12 cellular contexts compared by ENCODE assay signal in the genomic region with DNA sequence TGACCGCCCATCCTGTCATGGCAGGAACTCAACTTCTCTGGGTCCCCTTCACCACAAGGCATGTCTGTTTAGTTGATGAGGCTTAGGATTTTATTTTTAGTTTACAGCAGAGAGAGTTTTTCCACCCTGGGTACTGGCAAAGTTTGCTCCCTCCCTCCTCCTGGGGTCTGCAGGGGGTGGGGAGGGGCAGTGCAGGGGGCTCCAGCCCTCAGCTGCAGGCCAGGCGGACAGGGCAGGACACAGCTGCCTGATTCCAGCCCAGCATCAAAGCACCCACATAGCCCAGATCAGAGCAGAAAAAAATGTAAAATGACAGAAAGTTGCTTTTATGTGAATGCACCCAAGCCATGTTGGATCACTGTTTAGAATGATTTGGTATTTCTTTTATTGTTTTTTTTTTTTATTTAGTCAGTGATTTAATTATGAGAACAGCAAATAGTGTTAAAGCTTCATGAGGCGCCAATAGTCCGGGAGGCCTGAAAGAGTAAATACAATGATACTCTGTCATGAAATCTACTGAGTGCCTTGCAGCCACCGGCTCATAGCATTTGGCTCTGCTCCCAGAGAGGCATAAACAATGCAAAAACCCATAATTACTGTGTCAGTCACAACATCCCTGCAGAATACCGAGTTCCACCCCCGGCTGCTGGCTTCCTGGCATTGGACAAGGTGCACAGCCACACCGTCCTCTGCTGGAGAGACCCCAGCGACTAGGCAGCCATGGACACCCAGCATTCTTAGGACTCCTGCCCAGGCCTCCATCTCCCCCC.
A peak's percentile ranks its signal among the peaks of the same experiment; 100 is the strongest.
DNase-seq lines count a peak whose midpoint lies in the region; ATAC-seq and TF ChIP-seq lines count a peak whose summit lies in the region.
"Had no signal": no experiment of that assay in that cellular context is flagged by ENCODE, and none has a peak within 500 bp of the region (broad histone marks: within the 10 kb centered on the region; RNA-seq: fewer than 3 reads in every experiment).

No MANE protein-coding gene starts in this region.

- no peak overlapping the region for H2BK5ac ChIP-seq in mesendoderm (ENCODE audit: low read length)

- H3K27me3 ChIP-seq in body of pancreas (no peaks in the 10 kb centered on the region), mesendoderm (ENCODE audit: insufficient read depth, low read length, poor library complexity) (no peaks in the 10 kb centered on the region)
- H3K27me3 ChIP-seq: spleen had no signal

- H3K4me3 ChIP-seq in AG10803 (ENCODE audit: low read length) (no peak overlapping the region), body of pancreas (no peak overlapping the region), mesendoderm (ENCODE audit: low read length) (no peak overlapping the region)
- H3K4me3 ChIP-seq: spleen had no signal

- no peak overlapping the region for H3K4me3 Mint-ChIP-seq in activated naive CD8-positive, alpha-beta T cell treated with anti-CD3 and anti-CD28 coated beads for 36 hours
- H3K4me3 Mint-ChIP-seq: activated T-helper 1 cell treated with anti-CD3 and anti-CD28 coated beads, Interleukin-12 subunit alpha, Interleukin-12 subunit beta, Interleukin-2, Interleukin-4 antibody, amounts not matched to agents 30 ng/mL and 10 ng/mL and 1 ng/mL, durations not matched to agents 14 hours and 24 hours and 36 hours had no signal

- TF ChIP-seq CTCF in AG10803 (conservative IDR thresholded peaks at IDR 0.05; ENCODE audit: low read length), result no peak
- TF ChIP-seq CTCF in body of pancreas (IDR thresholded peaks at IDR 0.05), result no peak

- H3K4me1 ChIP-seq in body of pancreas, result peaks cover 22% of the 10 kb centered on the region
- peaks cover 18% of the 10 kb centered on the region for H3K4me1 ChIP-seq in mesendoderm (ENCODE audit: control insufficient read depth, low read depth, low read length)
- H3K4me1 ChIP-seq: spleen had no signal

- no peak overlapping the region for H3K4ac ChIP-seq in mesendoderm (ENCODE audit: low read depth, low read length)

- 24% methylated on average over 9 of the region's 9 CpGs for WGBS in body of pancreas, 2 donors
- no CpG with 5 or more reads among the region's 9 CpGs for WGBS in mesendoderm (ENCODE audit: extremely low coverage, insufficient coverage, low lambda C conversion rate)

- no peaks in the 10 kb centered on the region for H3K36me3 ChIP-seq in body of pancreas (replicated peaks in 1 of 2; ENCODE audit: insufficient read depth in 1 of 2, low read depth in 2 of 2)
- H3K36me3 ChIP-seq in mesendoderm (ENCODE audit: control insufficient read depth, insufficient read depth, low read length), result no peaks in the 10 kb centered on the region
- H3K36me3 ChIP-seq: spleen had no signal

- H3K27ac ChIP-seq in body of pancreas (peak overlapping the region; percentile 37 to 73 (median 54)), mesendoderm (ENCODE audit: low read depth, low read length) (no peak overlapping the region)
- H3K27ac ChIP-seq: RWPE1, spleen had no signal

- H3K79me2 ChIP-seq in mesendoderm (ENCODE audit: control insufficient read depth, insufficient read depth, low read length), result no peaks in the 10 kb centered on the region

- no peak overlapping the region for H4K8ac ChIP-seq in mesendoderm (ENCODE audit: low read depth, low read length)

- H3K4me1 Mint-ChIP-seq in activated naive CD8-positive, alpha-beta T cell treated with anti-CD3 and anti-CD28 coated beads for 36 hours, result no peaks in the 10 kb centered on the region

- peak overlapping the region; percentile 65 for H3K18ac ChIP-seq in mesendoderm (ENCODE audit: low read length)

- intact Hi-C loops in body of pancreas (cut with DNase I), result no loop called here

- no peaks in the 10 kb centered on the region for H3K79me1 ChIP-seq in mesendoderm (ENCODE audit: low read length)

- H3K56ac ChIP-seq in mesendoderm (ENCODE audit: low read length), result no peak overlapping the region

- no peak overlapping the region for H3K23ac ChIP-seq in mesendoderm (ENCODE audit: low read length)

- ATAC-seq in body of pancreas (peak; percentile 75), HG03097 (IDR thresholded peaks at IDR 0.05; ENCODE audit: low FRiP score, unreplicated experiment) (no peak)

- no peaks in the 10 kb centered on the region for H3K36me3 Mint-ChIP-seq in activated naive CD8-positive, alpha-beta T cell treated with anti-CD3 and anti-CD28 coated beads for 36 hours

- TF ChIP-seq POLR2A in body of pancreas (IDR thresholded peaks at IDR 0.05), result no peak

- no peak overlapping the region for H3K4me2 ChIP-seq in mesendoderm (ENCODE audit: low read length)

- H2AK5ac ChIP-seq in mesendoderm (ENCODE audit: low read length), result no peak overlapping the region

- DNase-seq in AG10803 (ENCODE audit: low read depth), result peak; percentile 64
- DNase-seq in NCI-H1105 treated with DMSO at 0.1 percent for 48 hours (lab: John Stamatoyannopoulos, UW), result peak; percentile 98
- DNase-seq in body of pancreas, result peak; percentile 19 to 62 (median 62)
- DNase-seq in mesendoderm, result no peak
- no peak for DNase-seq in stimulated activated CD8-positive, alpha-beta memory T cell treated with anti-CD3 and anti-CD28 coated beads, Interleukin-4, amount 100 ng/mL, for 48 hours
- DNase-seq in activated naive CD8-positive, alpha-beta T cell treated with anti-CD3 and anti-CD28 coated beads for 36 hours, result no peak
- DNase-seq in AML-193 (lab: John Stamatoyannopoulos, UW), result no peak
- DNase-seq: DND-41, spleen had no signal

- no peak overlapping the region for H4K5ac ChIP-seq in mesendoderm (ENCODE audit: low read length)

- H3K27me3 Mint-ChIP-seq in activated naive CD8-positive, alpha-beta T cell treated with anti-CD3 and anti-CD28 coated beads for 36 hours, result no peaks in the 10 kb centered on the region

- no peak overlapping the region for H3K9ac ChIP-seq in mesendoderm (ENCODE audit: low read length)

- H3K9me3 Mint-ChIP-seq in activated naive CD8-positive, alpha-beta T cell treated with anti-CD3 and anti-CD28 coated beads for 36 hours, result peaks cover 4% of the 10 kb centered on the region
- H3K9me3 Mint-ChIP-seq: activated T-helper 1 cell treated with anti-CD3 and anti-CD28 coated beads, Interleukin-12 subunit alpha, Interleukin-12 subunit beta, Interleukin-2, Interleukin-4 antibody, amounts not matched to agents 30 ng/mL and 10 ng/mL and 1 ng/mL, durations not matched to agents 14 hours and 24 hours and 36 hours had no signal

- H2BK120ac ChIP-seq in mesendoderm (ENCODE audit: low read depth, low read length), result no peak overlapping the region

- no peak overlapping the region for H2BK15ac ChIP-seq in mesendoderm (replicated peaks; ENCODE audit: low read depth)

- H3K9me3 ChIP-seq in body of pancreas, result no peaks in the 10 kb centered on the region

- no peak overlapping the region for H3K27ac Mint-ChIP-seq in activated naive CD8-positive, alpha-beta T cell treated with anti-CD3 and anti-CD28 coated beads for 36 hours
- H3K27ac Mint-ChIP-seq: activated T-helper 1 cell treated with anti-CD3 and anti-CD28 coated beads, Interleukin-12 subunit alpha, Interleukin-12 subunit beta, Interleukin-2, Interleukin-4 antibody, amounts not matched to agents 30 ng/mL and 10 ng/mL and 1 ng/mL, durations not matched to agents 14 hours and 24 hours and 36 hours had no signal

Comparison
In these comparisons a context has a peak if more than half of its experiments do, and no peak if none do; other contexts are left out.
1. DNase-seq: peak in AG10803 (single experiment), NCI-H1105 treated with DMSO at 0.1 percent for 48 hours (single experiment) and body of pancreas (4 of 4); none in mesendoderm (single experiment), stimulated activated CD8-positive, alpha-beta memory T cell treated with anti-CD3 and anti-CD28 coated beads, Interleukin-4, amount 100 ng/mL, for 48 hours (single experiment), activated naive CD8-positive, alpha-beta T cell treated with anti-CD3 and anti-CD28 coated beads for 36 hours (single experiment) and AML-193 (0 of 2).